Comparison of ENCODE assay signal across 12 cellular contexts in the genomic region with DNA sequence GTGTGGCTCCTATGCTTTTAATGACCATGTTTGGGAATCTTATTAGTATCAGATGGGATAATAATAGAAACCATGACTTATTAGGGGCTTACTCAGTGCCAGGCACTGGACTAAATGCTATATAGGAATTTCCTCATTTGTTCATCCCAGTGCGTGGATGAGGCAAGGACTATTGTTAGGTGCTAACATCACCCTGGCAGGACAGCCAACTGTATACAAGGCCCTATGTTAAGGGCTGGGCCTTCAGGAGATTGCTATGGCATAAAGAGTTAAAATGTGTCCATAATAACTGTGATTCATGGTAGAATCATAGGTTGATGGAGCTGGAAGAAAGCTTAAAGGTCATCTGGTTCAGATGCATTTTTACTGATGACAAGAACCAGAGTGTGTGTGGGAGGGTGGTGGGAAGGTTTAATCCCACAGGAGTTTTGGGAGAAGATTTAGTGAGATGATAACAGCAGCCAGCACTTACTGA. TPM values are rescaled to one million over a fixed set of nuclear protein-coding genes. Genes with fewer than 3 reads are reported as not detected.
DNase-seq lines count a peak whose midpoint lies in the region; ATAC-seq, FAIRE-seq and TF ChIP-seq lines count a peak whose summit lies in the region.
"Had no signal": no experiment of that assay in that cellular context is flagged by ENCODE, and none has a peak within 500 bp of the region (broad histone marks: within the 10 kb centered on the region; RNA-seq: fewer than 3 reads in every experiment).

No MANE protein-coding gene starts in this region.

- no peak for TF ChIP-seq POLR2A in sigmoid colon (IDR thresholded peaks at IDR 0.05)

- H3K27ac ChIP-seq in SJSA1 (peak overlapping the region; percentile 46; the same call in 1 of the 2 replicates), sigmoid colon (peak overlapping the region; percentile 81 to 98 (median 84)), small intestine (ENCODE audit: low read depth in 1 of 2, low read length in 1 of 2) (no peak overlapping the region)
- H3K27ac ChIP-seq: neutrophil had no signal

- 83 to 84% methylated on average over 1 of the region's 1 CpG for WGBS in sigmoid colon, 2 donors
- WGBS in small intestine, 3 donors, result 85 to 95% (median 85%) methylated on average over 1 of the region's 1 CpG

- H3K9me3 Mint-ChIP-seq in activated CD8-positive, alpha-beta memory T cell treated with anti-CD3 and anti-CD28 coated beads, Interleukin-2, amount 10 ng/mL, durations not matched to agents 7 days and 5 days (ENCODE audit: low read depth), result no peaks in the 10 kb centered on the region
- H3K9me3 Mint-ChIP-seq: T-helper 2 cell treated with Interferon-gamma antibody and Interleukin-4, amounts not matched to agents 5 μg/mL and 100 μg/mL, for 36 hours had no signal

- H3K36me3 ChIP-seq in SJSA1 (peaks cover 2% of the 10 kb centered on the region), sigmoid colon (no peaks in the 10 kb centered on the region), small intestine (ENCODE audit: control insufficient read depth in 2 of 2, insufficient read depth in 2 of 2, low read length in 2 of 2) (no peaks in the 10 kb centered on the region)
- H3K36me3 ChIP-seq: neutrophil had no signal

- H3K36me3 Mint-ChIP-seq in activated CD8-positive, alpha-beta memory T cell treated with anti-CD3 and anti-CD28 coated beads, Interleukin-2, amount 10 ng/mL, durations not matched to agents 7 days and 5 days, result no peaks in the 10 kb centered on the region

- peaks cover 10% of the 10 kb centered on the region for H3K27me3 Mint-ChIP-seq in activated CD8-positive, alpha-beta memory T cell treated with anti-CD3 and anti-CD28 coated beads, Interleukin-2, amount 10 ng/mL, durations not matched to agents 7 days and 5 days

- H3K4me3 ChIP-seq in SJSA1 (no peak overlapping the region), sigmoid colon (no peak overlapping the region), small intestine (ENCODE audit: low read depth in 1 of 2, low read length in 2 of 2) (no peak overlapping the region)

- DNase-seq in Daoy (ENCODE audit: low read depth) (peak; percentile 40), SJSA1 (ENCODE audit: low read depth in 1 of 2, low spot score in 2 of 2) (peak in 1 of 2 experiments; percentile 15), fibroblast of peridontal ligament (ENCODE audit: extremely low read depth) (peak; percentile 44), sigmoid colon (no peak), small intestine (no peak)
- DNase-seq in activated CD8-positive, alpha-beta memory T cell treated with anti-CD3 and anti-CD28 coated beads, Interleukin-2, amount 10 ng/mL, durations not matched to agents 7 days and 5 days, result no peak
- DNase-seq: Kasumi-1, NCI-H524 had no signal

- H3K27me3 ChIP-seq in SJSA1 (replicated peaks) (no peaks in the 10 kb centered on the region), sigmoid colon (no peaks in the 10 kb centered on the region), small intestine (ENCODE audit: control insufficient read depth in 2 of 2, insufficient read depth in 2 of 2, low read length in 2 of 2) (no peaks in the 10 kb centered on the region)
- H3K27me3 ChIP-seq: neutrophil had no signal

- H3K4me1 ChIP-seq in SJSA1 (replicated peaks) (peaks cover 39% of the 10 kb centered on the region), sigmoid colon (peaks cover 0 to 57% (median 29%) of the 10 kb centered on the region in 4 donors), small intestine (ENCODE audit: control insufficient read depth in 2 of 2, insufficient read depth in 1 of 2, low read depth in 1 of 2, low read length in 1 of 2) (peaks cover 0 to 4% of the 10 kb centered on the region in 2 donors)

- FAIRE-seq in small intestine (lab: Jason Lieb, UNC), result no peak

- H3K4me3 Mint-ChIP-seq in activated CD8-positive, alpha-beta memory T cell treated with anti-CD3 and anti-CD28 coated beads, Interleukin-2, amount 10 ng/mL, durations not matched to agents 7 days and 5 days, result no peak overlapping the region
- H3K4me3 Mint-ChIP-seq: T-helper 2 cell treated with Interferon-gamma antibody and Interleukin-4, amounts not matched to agents 5 μg/mL and 100 μg/mL, for 36 hours had no signal

- H3K9me3 ChIP-seq in SJSA1 (replicated peaks) (no peaks in the 10 kb centered on the region), sigmoid colon (no peaks in the 10 kb centered on the region), small intestine (ENCODE audit: control insufficient read depth, low read depth) (no peaks in the 10 kb centered on the region)
- H3K9me3 ChIP-seq: neutrophil had no signal

- intact Hi-C loops in sigmoid colon (cut with DNase I), result no loop called here

- no peak for TF ChIP-seq CTCF in sigmoid colon (IDR thresholded peaks at IDR 0.05)

- TF ChIP-seq EP300 in sigmoid colon (IDR thresholded peaks at IDR 0.05), result no peak

- ATAC-seq in HG03469 (IDR thresholded peaks at IDR 0.05; ENCODE audit: unreplicated experiment) (no peak), GM19455 (IDR thresholded peaks at IDR 0.05; ENCODE audit: unreplicated experiment) (no peak)
- no peak for ATAC-seq in activated CD8-positive, alpha-beta memory T cell treated with anti-CD3 and anti-CD28 coated beads, Interleukin-2, amount 10 ng/mL, durations not matched to agents 7 days and 5 days

- H3K4me1 Mint-ChIP-seq in activated CD8-positive, alpha-beta memory T cell treated with anti-CD3 and anti-CD28 coated beads, Interleukin-2, amount 10 ng/mL, durations not matched to agents 7 days and 5 days, result peaks cover 10% of the 10 kb centered on the region

- H3K27ac Mint-ChIP-seq in activated CD8-positive, alpha-beta memory T cell treated with anti-CD3 and anti-CD28 coated beads, Interleukin-2, amount 10 ng/mL, durations not matched to agents 7 days and 5 days, result no peak overlapping the region
- H3K27ac Mint-ChIP-seq: T-helper 2 cell treated with Interferon-gamma antibody and Interleukin-4, amounts not matched to agents 5 μg/mL and 100 μg/mL, for 36 hours had no signal

- CTCF ChIA-PET in activated CD8-positive, alpha-beta memory T cell treated with anti-CD3 and anti-CD28 coated beads, Interleukin-2, amount 10 ng/mL, durations not matched to agents 7 days and 5 days (lab: Charles Lee), result interaction anchor here (1.2 kb wide), 1 partner anchor 20 kb away, joined by 3 read pairs; no protein-coding TSS in a partner anchor

RNA-seq across cellular contexts. Expression of gene FEM1B, which starts 4.7 kb away (rescaled TPM):
- 19.1 and 21.3 TPM in 2 replicates for total RNA-seq in Daoy (2014; rRNA removed; shearing (Covaris generic))
- total RNA-seq in SJSA1 (2014; rRNA removed; shearing (Covaris generic)), result 30.5 and 47.7 TPM in 2 replicates
- 10 to 100 TPM; 54.7 to 64.2 (median 62.8) TPM for total RNA-seq in sigmoid colon
- 10 to 100 TPM; 11.4 to 12.9 (median 11.6) TPM for polyA plus RNA-seq in sigmoid colon
- total RNA-seq in activated CD8-positive, alpha-beta memory T cell treated with anti-CD3 and anti-CD28 coated beads, Interleukin-2, amount 10 ng/mL, durations not matched to agents 7 days and 5 days, result 10 to 100 TPM; 48.3 to 50.1 TPM
- 10 to 100 TPM; 11.3 to 14.9 (median 12.3) TPM for polyA plus RNA-seq in small intestine

RNA-seq across cellular contexts. Expression of gene CLN6, which starts 43.3 kb away (rescaled TPM):
- total RNA-seq in Daoy (2014; rRNA removed; shearing (Covaris generic)), result 10.0 and 17.6 TPM in 2 replicates
- 12.4 and 30.3 TPM in 2 replicates for total RNA-seq in SJSA1 (2014; rRNA removed; shearing (Covaris generic))
- total RNA-seq in sigmoid colon, result 10 to 100 TPM in 3 of 4 donors, 1 to 10 TPM in 1; 9.3 to 17.4 (median 12.7) TPM
- polyA plus RNA-seq in sigmoid colon (10 to 100 TPM in 1 of 3 donors, 1 to 10 TPM in 2; 5.4 to 43.3 (median 7.2) TPM), small intestine (10 to 100 TPM in 1 of 3 donors, 1 to 10 TPM in 2; 5.8 to 43.7 (median 7.8) TPM)
- 10 to 100 TPM; 60.2 to 64.6 TPM for total RNA-seq in activated CD8-positive, alpha-beta memory T cell treated with anti-CD3 and anti-CD28 coated beads, Interleukin-2, amount 10 ng/mL, durations not matched to agents 7 days and 5 days

Comparison
In these comparisons a context has a peak if more than half of its experiments do, and no peak if none do; other contexts are left out.
1. DNase-seq: peak in Daoy (single experiment) and fibroblast of peridontal ligament (single experiment); none in sigmoid colon (single experiment), activated CD8-positive, alpha-beta memory T cell treated with anti-CD3 and anti-CD28 coated beads, Interleukin-2, amount 10 ng/mL, durations not matched to agents 7 days and 5 days (single experiment) and small intestine (single experiment).
2. H3K27ac ChIP-seq: peak in SJSA1 (single experiment) and sigmoid colon (4 of 4); none in small intestine (0 of 2).